Comparison of ENCODE assay signal across 1 cellular context in the genomic region with DNA sequence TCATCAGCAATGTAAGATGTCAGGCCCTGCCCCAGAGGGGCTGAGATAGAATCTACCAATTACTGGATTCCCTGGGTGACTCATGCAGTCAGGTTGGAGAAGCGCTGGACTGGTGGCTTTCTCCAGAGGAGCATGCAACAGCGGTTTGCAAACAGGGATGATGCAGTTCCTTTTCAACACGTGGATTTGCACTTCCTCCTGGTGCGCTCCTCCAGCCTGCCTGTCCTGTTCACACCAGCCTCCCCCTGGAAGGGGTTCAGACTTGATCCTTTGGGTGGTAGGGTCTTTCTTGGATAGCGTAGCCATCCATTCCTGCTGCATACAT.
TF ChIP-seq lines count a peak whose summit lies in the region.

No MANE protein-coding gene starts in this region.

TF ChIP-seq in HCT116, 20 proteins besides CTCF, POLR2A, EP300 and RAD21 (continued from another document):
- TF ChIP-seq TCF7L2 (IDR thresholded peaks at IDR 0.05; ENCODE audit: borderline replicate concordance, extremely low read depth, insufficient read depth, insufficient read length) = no peak
- TF ChIP-seq CBX3 (IDR thresholded peaks at IDR 0.05; ENCODE audit: low read depth) = no peak
- no peak for TF ChIP-seq ZFX (IDR thresholded peaks at IDR 0.05)
- TF ChIP-seq, protein P1, sequence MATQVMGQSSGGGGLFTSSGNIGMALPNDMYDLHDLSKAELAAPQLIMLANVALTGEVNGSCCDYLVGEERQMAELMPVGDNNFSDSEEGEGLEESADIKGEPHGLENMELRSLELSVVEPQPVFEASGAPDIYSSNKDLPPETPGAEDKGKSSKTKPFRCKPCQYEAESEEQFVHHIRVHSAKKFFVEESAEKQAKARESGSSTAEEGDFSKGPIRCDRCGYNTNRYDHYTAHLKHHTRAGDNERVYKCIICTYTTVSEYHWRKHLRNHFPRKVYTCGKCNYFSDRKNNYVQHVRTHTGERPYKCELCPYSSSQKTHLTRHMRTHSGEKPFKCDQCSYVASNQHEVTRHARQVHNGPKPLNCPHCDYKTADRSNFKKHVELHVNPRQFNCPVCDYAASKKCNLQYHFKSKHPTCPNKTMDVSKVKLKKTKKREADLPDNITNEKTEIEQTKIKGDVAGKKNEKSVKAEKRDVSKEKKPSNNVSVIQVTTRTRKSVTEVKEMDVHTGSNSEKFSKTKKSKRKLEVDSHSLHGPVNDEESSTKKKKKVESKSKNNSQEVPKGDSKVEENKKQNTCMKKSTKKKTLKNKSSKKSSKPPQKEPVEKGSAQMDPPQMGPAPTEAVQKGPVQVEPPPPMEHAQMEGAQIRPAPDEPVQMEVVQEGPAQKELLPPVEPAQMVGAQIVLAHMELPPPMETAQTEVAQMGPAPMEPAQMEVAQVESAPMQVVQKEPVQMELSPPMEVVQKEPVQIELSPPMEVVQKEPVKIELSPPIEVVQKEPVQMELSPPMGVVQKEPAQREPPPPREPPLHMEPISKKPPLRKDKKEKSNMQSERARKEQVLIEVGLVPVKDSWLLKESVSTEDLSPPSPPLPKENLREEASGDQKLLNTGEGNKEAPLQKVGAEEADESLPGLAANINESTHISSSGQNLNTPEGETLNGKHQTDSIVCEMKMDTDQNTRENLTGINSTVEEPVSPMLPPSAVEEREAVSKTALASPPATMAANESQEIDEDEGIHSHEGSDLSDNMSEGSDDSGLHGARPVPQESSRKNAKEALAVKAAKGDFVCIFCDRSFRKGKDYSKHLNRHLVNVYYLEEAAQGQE (IDR thresholded peaks at IDR 0.05; ENCODE audit: low read depth) = no peak
- no peak for TF ChIP-seq EZH2phosphoT487 (IDR thresholded peaks at IDR 0.05; ENCODE audit: borderline replicate concordance)
